9 cellular contexts compared by ENCODE assay signal in the genomic region with DNA sequence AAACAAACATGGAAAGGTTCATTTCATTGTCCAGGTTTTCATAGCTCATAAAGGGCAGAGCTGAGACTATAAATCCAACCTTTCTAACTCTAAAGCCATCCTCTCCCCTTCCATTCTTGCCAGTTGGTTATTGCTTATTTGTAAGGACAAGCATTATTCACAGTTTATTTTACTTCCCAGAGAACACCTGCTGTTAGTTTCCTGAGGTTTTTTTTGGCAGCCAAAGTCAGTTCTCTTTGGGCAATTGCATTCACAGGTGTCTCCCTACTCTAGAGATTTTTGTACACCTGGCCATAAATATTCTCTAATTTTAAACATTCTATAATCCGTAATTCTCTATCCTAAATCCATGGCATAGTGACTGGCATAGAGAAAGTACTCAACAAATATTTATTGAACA.
"Had no signal": no experiment of that assay in that cellular context is flagged by ENCODE, and none has a peak within 500 bp of the region (broad histone marks: within the 10 kb centered on the region; RNA-seq: fewer than 3 reads in every experiment).

No MANE protein-coding gene starts in this region.

- H3K27me3 Mint-ChIP-seq: activated naive CD8-positive, alpha-beta T cell treated with anti-CD3 and anti-CD28 coated beads for 36 hours had no signal

- H3K4me3 Mint-ChIP-seq: activated naive CD8-positive, alpha-beta T cell treated with anti-CD3 and anti-CD28 coated beads for 36 hours; activated T-helper 1 cell treated with anti-CD3 and anti-CD28 coated beads, Interleukin-12 subunit alpha, Interleukin-12 subunit beta, Interleukin-2, Interleukin-4 antibody, amounts not matched to agents 30 ng/mL and 10 ng/mL and 1 ng/mL, durations not matched to agents 14 hours and 24 hours and 36 hours; neural crest cell had no signal

- DNase-seq: activated naive CD8-positive, alpha-beta T cell treated with anti-CD3 and anti-CD28 coated beads for 36 hours; amygdala; body of pancreas; left colon; stimulated activated CD4-positive, alpha-beta T cell treated with anti-CD3 and anti-CD28 coated beads, Interleukin-2, amount 100 ng/mL, for 24 hours had no signal

- H3K27ac Mint-ChIP-seq: activated naive CD8-positive, alpha-beta T cell treated with anti-CD3 and anti-CD28 coated beads for 36 hours; activated T-helper 1 cell treated with anti-CD3 and anti-CD28 coated beads, Interleukin-12 subunit alpha, Interleukin-12 subunit beta, Interleukin-2, Interleukin-4 antibody, amounts not matched to agents 30 ng/mL and 10 ng/mL and 1 ng/mL, durations not matched to agents 14 hours and 24 hours and 36 hours had no signal

- H3K4me1 Mint-ChIP-seq: activated naive CD8-positive, alpha-beta T cell treated with anti-CD3 and anti-CD28 coated beads for 36 hours; neural crest cell had no signal

- H3K36me3 Mint-ChIP-seq: activated naive CD8-positive, alpha-beta T cell treated with anti-CD3 and anti-CD28 coated beads for 36 hours had no signal

- ATAC-seq: activated CD4-positive, CD25-positive, alpha-beta regulatory T cell treated with anti-CD3 and anti-CD28 coated beads, Interleukin-2, amount 50 U/mL, for 24 hours; body of pancreas; esophagus mucosa; left colon had no signal
